In the genomic region with DNA sequence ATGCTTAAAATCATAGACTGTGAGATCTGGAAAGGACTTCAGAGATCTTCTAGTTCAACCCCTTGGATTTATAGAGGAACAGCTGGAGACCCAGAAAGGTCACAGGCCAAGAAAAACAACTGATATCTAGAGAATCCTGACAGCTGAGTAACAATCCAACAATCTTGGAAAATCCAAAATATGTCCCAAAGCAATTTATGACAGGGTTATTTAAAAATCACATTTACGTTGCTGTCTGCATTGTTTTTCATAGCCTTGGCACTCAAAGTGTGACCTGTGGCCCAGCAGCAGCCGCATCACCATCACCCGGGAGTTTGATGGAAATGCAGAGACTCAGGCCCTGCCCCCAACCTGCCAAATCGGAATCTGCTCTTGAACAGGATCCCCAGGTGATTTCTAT, we compare ENCODE assay signal across 20 cellular contexts.
DNase-seq lines count a peak whose midpoint lies in the region; ATAC-seq and TF ChIP-seq lines count a peak whose summit lies in the region.
"Had no signal": no experiment of that assay in that cellular context is flagged by ENCODE, and none has a peak within 500 bp of the region (broad histone marks: within the 10 kb centered on the region; RNA-seq: fewer than 3 reads in every experiment).

No MANE protein-coding gene starts in this region.

- H3K27me3 ChIP-seq in GM23248 (replicated peaks; ENCODE audit: insufficient read depth) (no peaks in the 10 kb centered on the region), RWPE2 (ENCODE audit: insufficient read depth, poor library complexity, severe bottlenecking) (no peaks in the 10 kb centered on the region), fibroblast of lung (ENCODE audit: control insufficient read depth, insufficient read depth, low read length) (no peaks in the 10 kb centered on the region), osteoblast (ENCODE audit: insufficient read depth, low read length) (no peaks in the 10 kb centered on the region)
- H3K27me3 ChIP-seq: BLaER1, suprapubic skin had no signal

- no peaks in the 10 kb centered on the region for H3K9me3 ChIP-seq in GM23248 (ENCODE audit: low read depth)
- no peaks in the 10 kb centered on the region for H3K9me3 ChIP-seq in RWPE2 (ENCODE audit: severe bottlenecking)
- no peaks in the 10 kb centered on the region for H3K9me3 ChIP-seq in fibroblast of lung (ENCODE audit: control insufficient read depth, insufficient read depth, low read depth, low read length)
- no peaks in the 10 kb centered on the region for H3K9me3 ChIP-seq in osteoblast (ENCODE audit: low read depth, low read length)
- H3K9me3 ChIP-seq: BLaER1, suprapubic skin had no signal

- H3K4me1 ChIP-seq in GM23248 (ENCODE audit: insufficient read depth) (peaks cover 75% of the 10 kb centered on the region), RWPE2 (ENCODE audit: insufficient read depth, poor library complexity, severe bottlenecking) (peaks cover 33% of the 10 kb centered on the region), fibroblast of lung (ENCODE audit: control insufficient read depth, extremely low read depth, insufficient read depth, low read length) (peaks cover 10% of the 10 kb centered on the region), osteoblast (ENCODE audit: insufficient read depth, low read length) (peaks cover 42% of the 10 kb centered on the region)
- H3K4me1 ChIP-seq: BLaER1 had no signal

- H3K9ac ChIP-seq in GM23248 = peak overlapping the region; percentile 69
- H3K9ac ChIP-seq in fibroblast of lung (ENCODE audit: insufficient read depth, low read length) = no peak overlapping the region
- H3K9ac ChIP-seq: BLaER1 had no signal

- H3K4me2 ChIP-seq in GM23248 (ENCODE audit: unreplicated experiment) (peak overlapping the region; percentile 83), fibroblast of lung (ENCODE audit: extremely low read depth, insufficient read depth, low read length) (peak overlapping the region; percentile 75), osteoblast (ENCODE audit: insufficient read depth, low read length) (peak overlapping the region; percentile 71)
- H3K4me2 ChIP-seq: BLaER1 had no signal

- DNase-seq in GM23248 = no peak
- DNase-seq in RWPE2 (ENCODE audit: low spot score) = no peak
- DNase-seq in fibroblast of lung (ENCODE audit: low read depth in 2 of 2) = peak; percentile 75 to 87
- no peak for DNase-seq in osteoblast (ENCODE audit: insufficient read length, low spot score, missing footprints)
- DNase-seq in NOMO-1 (lab: John Stamatoyannopoulos, UW; ENCODE audit: unreplicated experiment in 2 of 2) = no peak
- no peak for DNase-seq in ecto neural progenitor cell (ENCODE audit: low spot score)
- DNase-seq: activated CD8-positive, alpha-beta T cell treated with anti-CD3 and anti-CD28 coated beads, Interleukin-2, amount 10 ng/mL, durations not matched to agents 7 days and 5 days; anterior cingulate cortex; DMS153; H9; immature natural killer cell; Karpas-422; NCI-H2029; NCI-H774; SHP77 treated with DMSO at 0.1 percent for 48 hours had no signal

- 1 to 2% methylated on average over 4 of the region's 4 CpGs for WGBS in GM23248 (ENCODE audit: low coverage in 1 of 2, low lambda C conversion rate in 2 of 2, missing lambda C conversion rate in 2 of 2), 2 experiments

- H3K4me3 ChIP-seq in GM23248 (peak overlapping the region; percentile 37), RWPE2 (ENCODE audit: severe bottlenecking) (no peak overlapping the region), fibroblast of lung (replicated peaks in 1 of 4; ENCODE audit: control extremely low read depth in 1 of 4, insufficient read depth in 1 of 4, low read depth in 3 of 4, low read length in 4 of 4) (peak overlapping the region in 1 of 4 experiments; percentile 16), osteoblast (ENCODE audit: insufficient read depth, low read length) (peak overlapping the region; percentile 38)
- H3K4me3 ChIP-seq: BLaER1, suprapubic skin had no signal

- H3F3A ChIP-seq in GM23248 (ENCODE audit: insufficient read depth) = peaks cover 93% of the 10 kb centered on the region

- ATAC-seq in RWPE2 (ENCODE audit: low read depth) (peak; percentile 16; the same call in 1 of the 3 replicates), HG03196 (IDR thresholded peaks at IDR 0.05; ENCODE audit: unreplicated experiment) (no peak), HG02973 (IDR thresholded peaks at IDR 0.05; ENCODE audit: unreplicated experiment) (no peak)
- ATAC-seq: activated CD8-positive, alpha-beta T cell treated with anti-CD3 and anti-CD28 coated beads, Interleukin-2, amount 10 ng/mL, durations not matched to agents 7 days and 5 days; activated T-helper 17 cell treated with anti-CD3 and anti-CD28 coated beads, Interleukin-2, amount 50 U/mL, for 72 hours had no signal

- H3K36me3 ChIP-seq in GM23248 (ENCODE audit: low read depth) = peaks cover 38% of the 10 kb centered on the region; the same call in 1 of the 2 replicates
- H3K36me3 ChIP-seq in RWPE2 (ENCODE audit: low read depth) = no peaks in the 10 kb centered on the region
- peaks cover 2% of the 10 kb centered on the region for H3K36me3 ChIP-seq in fibroblast of lung (ENCODE audit: control insufficient read depth, insufficient read depth, low read length)
- peaks cover 17% of the 10 kb centered on the region for H3K36me3 ChIP-seq in osteoblast (ENCODE audit: insufficient read depth, low read length)
- H3K36me3 ChIP-seq: BLaER1, suprapubic skin had no signal

- no peaks in the 10 kb centered on the region for H4K20me1 ChIP-seq in GM23248 (ENCODE audit: insufficient read depth)
- H4K20me1 ChIP-seq in fibroblast of lung (ENCODE audit: control insufficient read depth, extremely low read depth, insufficient read depth, low read length) = no peaks in the 10 kb centered on the region
- peaks cover 17% of the 10 kb centered on the region for H4K20me1 ChIP-seq in osteoblast (ENCODE audit: insufficient read depth, low read length)
- H4K20me1 ChIP-seq: BLaER1 had no signal

- H2AFZ ChIP-seq in GM23248 (no peak overlapping the region), fibroblast of lung (ENCODE audit: low read length) (no peak overlapping the region), osteoblast (ENCODE audit: low read length) (no peak overlapping the region)

- peaks cover 96% of the 10 kb centered on the region for H3K79me2 ChIP-seq in GM23248 (ENCODE audit: insufficient read depth)
- H3K79me2 ChIP-seq in fibroblast of lung (ENCODE audit: control insufficient read depth, insufficient read depth, low read length) = peaks cover 34% of the 10 kb centered on the region
- H3K79me2 ChIP-seq in osteoblast (ENCODE audit: insufficient read depth, low read length) = peaks cover 87% of the 10 kb centered on the region

- H3K9me2 ChIP-seq in GM23248 (ENCODE audit: insufficient read depth) = no peaks in the 10 kb centered on the region; the same call in 1 of the 2 replicates

- no peak for TF ChIP-seq CTCF in RWPE2 (IDR thresholded peaks at IDR 0.05; ENCODE audit: poor library complexity, severe bottlenecking)
- no peak for TF ChIP-seq CTCF in fibroblast of lung (conservative IDR thresholded peaks at IDR 0.05 in 1 of 2, IDR thresholded peaks at IDR 0.05 in 1 of 2; ENCODE audit: low read depth in 1 of 2, low read length in 2 of 2)
- no peak for TF ChIP-seq CTCF in osteoblast (IDR thresholded peaks at IDR 0.05; ENCODE audit: extremely low read depth, low read depth, low read length)

- in situ Hi-C loops in GM23248 (cut with MboI) = no loop called here

- H3K27ac ChIP-seq in GM23248 (peak overlapping the region; percentile 93), RWPE2 (ENCODE audit: poor library complexity, severe bottlenecking) (peak overlapping the region; percentile 89), fibroblast of lung (ENCODE audit: insufficient read depth, low read length) (peak overlapping the region; percentile 60), osteoblast (ENCODE audit: low read depth, low read length) (peak overlapping the region; percentile 95)
- H3K27ac ChIP-seq: BLaER1, suprapubic skin had no signal

Comparison
In these comparisons a context has a peak if more than half of its experiments do, and no peak if none do; other contexts are left out.
1. DNase-seq: peak in fibroblast of lung (2 of 2); none in GM23248 (single experiment), RWPE2 (single experiment), osteoblast (single experiment), NOMO-1 (0 of 2) and ecto neural progenitor cell (single experiment).
2. Peak in every context shown above with its lines, with median percentiles within 50 percentile points of each other: H3K27ac ChIP-seq and H3K4me2 ChIP-seq.